2 cellular contexts compared by ENCODE assay signal in genomic region chr11:123406441-123407123, GRCh38.
TF ChIP-seq lines count a peak whose summit lies in the region.

No MANE protein-coding gene starts in this region.

TF ChIP-seq in endothelial cell of umbilical vein, 7 proteins besides CTCF, POLR2A, EP300 and RAD21:
- TF ChIP-seq FOS (IDR thresholded peaks at IDR 0.05; ENCODE audit: borderline replicate concordance, insufficient read depth, low read length) (no peak), POLR2AphosphoS5 (IDR thresholded peaks at IDR 0.05; ENCODE audit: insufficient read depth, low read depth, low read length) (no peak), MAX (IDR thresholded peaks at IDR 0.05; ENCODE audit: insufficient read depth, insufficient read length) (no peak), MYC (IDR thresholded peaks at IDR 0.05; ENCODE audit: low read depth, low read length) (no peak), GATA2 (IDR thresholded peaks at IDR 0.05; ENCODE audit: insufficient read depth, insufficient read length, low read depth, low read length) (no peak), EZH2 (IDR thresholded peaks at IDR 0.05; ENCODE audit: borderline replicate concordance, low read depth, low read length, severe bottlenecking) (no peak), JUN (IDR thresholded peaks at IDR 0.05; ENCODE audit: borderline replicate concordance, insufficient read depth, insufficient read length, low read depth) (no peak)

TF ChIP-seq in SK-N-SH, 30 proteins besides CTCF, POLR2A, EP300 and RAD21 (continued from another document):
- no peak for TF ChIP-seq PBX3 (IDR thresholded peaks at IDR 0.05)
- no peak for TF ChIP-seq RCOR1 (IDR thresholded peaks at IDR 0.05; ENCODE audit: low read length)
- TF ChIP-seq NRF1 (IDR thresholded peaks at IDR 0.05; ENCODE audit: low read depth, low read length): no peak
- no peak for TF ChIP-seq CHD2 (IDR thresholded peaks at IDR 0.05; ENCODE audit: low read length, partially characterized antibody)
- no peak for TF ChIP-seq IRF3 (IDR thresholded peaks at IDR 0.05; ENCODE audit: low read depth, low read length)
- TF ChIP-seq JUND (IDR thresholded peaks at IDR 0.05): no peak
- TF ChIP-seq TEAD4 (IDR thresholded peaks at IDR 0.05; ENCODE audit: borderline replicate concordance, insufficient read depth): no peak
- no peak for TF ChIP-seq GATA2 (CRISPR knock-in tag; IDR thresholded peaks at IDR 0.05)
- TF ChIP-seq FOXM1 (IDR thresholded peaks at IDR 0.05; ENCODE audit: low read depth): no peak
